In genomic region chr10:4825868-4826787, GRCh38 we compare ENCODE assay signal across 9 cellular contexts. TPM values are rescaled to one million over a fixed set of nuclear protein-coding genes. Genes with fewer than 3 reads are reported as not detected.
A peak's percentile ranks its signal among the peaks of the same experiment; 100 is the strongest.
DNase-seq lines count a peak whose midpoint lies in the region; ATAC-seq and TF ChIP-seq lines count a peak whose summit lies in the region.
"Had no signal": no experiment of that assay in that cellular context is flagged by ENCODE, and none has a peak within 500 bp of the region (broad histone marks: within the 10 kb centered on the region; RNA-seq: fewer than 3 reads in every experiment).

Gene AKR1E2 (plus strand): TSS chr10:4826207. CDS start chr10:4826325, 118 bp downstream.

- H3K9me3 ChIP-seq in PC-3 (ENCODE audit: low read length) = no peaks in the 10 kb centered on the region

- TF ChIP-seq CTCF in omental fat pad (IDR thresholded peaks at IDR 0.05) (no peak), PC-3 (conservative IDR thresholded peaks at IDR 0.05; ENCODE audit: low read depth, low read length) (no peak)

- ATAC-seq in HG03354 (IDR thresholded peaks at IDR 0.05; ENCODE audit: poor library complexity, severe bottlenecking, unreplicated experiment) (peak; percentile 86), T-cell (replicated peaks in 1 of 4) (peak; percentile 92 to 94 (median 93)), Right ventricle myocardium inferior (peak; percentile 93), omental fat pad (ENCODE audit: low FRiP score) (peak; percentile 96), PC-3 (no peak)

- H4K20me1 ChIP-seq in PC-3 (ENCODE audit: low read length) = no peaks in the 10 kb centered on the region

- no peak within 1 kb of the TSS for H2AFZ ChIP-seq in PC-3 (ENCODE audit: low read length)

- peaks cover 12 to 42% (median 20%) of the 10 kb centered on the region in 3 donors for H3K4me1 Mint-ChIP-seq in T-cell
- H3K4me1 Mint-ChIP-seq: IgD-negative memory B cell had no signal

- no peaks in the 10 kb centered on the region for H3K27me3 ChIP-seq in PC-3 (ENCODE audit: low read length)

- H3K27ac ChIP-seq in adipose tissue (ENCODE audit: low read depth, low read length) (peak within 1 kb of the TSS; percentile 28), substantia nigra (ENCODE audit: low read depth, low read length, poor library complexity, severe bottlenecking) (no peak within 1 kb of the TSS), PC-3 (ENCODE audit: low read length) (no peak within 1 kb of the TSS)

- no peaks in the 10 kb centered on the region for H3K9me3 Mint-ChIP-seq in T-cell

- peaks cover 4 to 60% of the 10 kb centered on the region in 2 donors for H3K27me3 Mint-ChIP-seq in T-cell

- peak within 1 kb of the TSS; percentile 73 to 76 (median 73) for H3K4me3 Mint-ChIP-seq in T-cell

- intact Hi-C loops in Right ventricle myocardium inferior (cut with DNase I) = no loop called here
- intact Hi-C loops in PC-3 (cut with micrococcal nuclease) = no loop called here

- H3K4me3 ChIP-seq in PC-3 (ENCODE audit: low read length) = no peak within 1 kb of the TSS

- H3K27ac Mint-ChIP-seq in T-cell = peak within 1 kb of the TSS; percentile 56 to 77

- BruUV-seq in PC-3 (replicated peaks; lab: Mats Ljungman, UMichigan) = no TSS peak

- CTCF ChIA-PET in T-cell (lab: Charles Lee) = interaction anchor here (0.5 to 1.8 kb wide), 7 partner anchors 10 to 1041 kb away, joined by 3 to 11 read pairs (median 4); partner anchors contain the start of gene KLF6 (in 1 of the 2)
- CTCF ChIA-PET in PC-3 (lab: Charles Lee) = no interaction called here

- H3K4me2 ChIP-seq in PC-3 (ENCODE audit: low read length) = no peak within 1 kb of the TSS

- no peaks in the 10 kb centered on the region for H3K9me2 ChIP-seq in PC-3 (replicated peaks; ENCODE audit: low read length)

- H3K36me3 Mint-ChIP-seq in T-cell = no peaks in the 10 kb centered on the region
- H3K36me3 Mint-ChIP-seq: IgD-negative memory B cell had no signal

- H3K36me3 ChIP-seq in PC-3 (ENCODE audit: low read depth, low read length) = no peaks in the 10 kb centered on the region

- H3K9ac ChIP-seq in PC-3 (ENCODE audit: low read length) = no peak within 1 kb of the TSS

- POLR2A ChIA-PET in T-cell (lab: Charles Lee) = interaction anchor here in 1 of 2 donors (0.6 to 0.7 kb wide), 2 partner anchors 599 to 1283 kb away, joined by 6 to 12 read pairs; no protein-coding TSS in a partner anchor
- POLR2A ChIA-PET in PC-3 (lab: Charles Lee; ENCODE audit: unreplicated experiment) = no interaction called here

- H3K4me1 ChIP-seq in PC-3 (ENCODE audit: insufficient read depth, low read length) = no peaks in the 10 kb centered on the region

- H3K79me2 ChIP-seq in PC-3 (ENCODE audit: low read length) = no peaks in the 10 kb centered on the region

- 9 to 13% (median 9%) methylated on average over 84 to 87 of the region's 87 CpGs for WGBS in adipose tissue, 3 donors

- no peaks in the 10 kb centered on the region for H3F3A ChIP-seq in PC-3 (ENCODE audit: low read length, unreplicated experiment)

- DNase-seq in DMS53 (lab: John Stamatoyannopoulos, UW) = peak; percentile 94
- peak; percentile 48 to 86 (median 72) for DNase-seq in T-cell
- peak; percentile 96 for DNase-seq in Right ventricle myocardium inferior (ENCODE audit: missing footprints)
- peak; percentile 66 for DNase-seq in omental fat pad (ENCODE audit: low spot score)
- DNase-seq in substantia nigra (lab: John Stamatoyannopoulos, UW) = peak in 34 of 49 donors; percentile 12 to 78 (median 45)
- DNase-seq in PC-3 = no peak

RNA-seq across cellular contexts. Expression of gene AKR1E2, which starts in this region (rescaled TPM):
- total RNA-seq in T-cell = 10 to 100 TPM in 3 of 5 donors, 1 to 10 TPM in 2; 3.7 to 24.5 (median 10.8) TPM
- 1 to 10 TPM; 1.0 to 2.9 (median 2.4) TPM for polyA plus RNA-seq in adipose tissue
- 5.4 TPM for total RNA-seq in Right ventricle myocardium inferior
- 10 to 100 TPM in 1 of 4 donors, 1 to 10 TPM in 3; 7.2 to 26.8 (median 8.9) TPM for total RNA-seq in omental fat pad
- total RNA-seq in PC-3 (2014; rRNA removed) = 0.36 TPM in 1 of 2 replicates, not detected in the other
- polyA plus RNA-seq: IgD-negative memory B cell had no signal
